In the genomic region with DNA sequence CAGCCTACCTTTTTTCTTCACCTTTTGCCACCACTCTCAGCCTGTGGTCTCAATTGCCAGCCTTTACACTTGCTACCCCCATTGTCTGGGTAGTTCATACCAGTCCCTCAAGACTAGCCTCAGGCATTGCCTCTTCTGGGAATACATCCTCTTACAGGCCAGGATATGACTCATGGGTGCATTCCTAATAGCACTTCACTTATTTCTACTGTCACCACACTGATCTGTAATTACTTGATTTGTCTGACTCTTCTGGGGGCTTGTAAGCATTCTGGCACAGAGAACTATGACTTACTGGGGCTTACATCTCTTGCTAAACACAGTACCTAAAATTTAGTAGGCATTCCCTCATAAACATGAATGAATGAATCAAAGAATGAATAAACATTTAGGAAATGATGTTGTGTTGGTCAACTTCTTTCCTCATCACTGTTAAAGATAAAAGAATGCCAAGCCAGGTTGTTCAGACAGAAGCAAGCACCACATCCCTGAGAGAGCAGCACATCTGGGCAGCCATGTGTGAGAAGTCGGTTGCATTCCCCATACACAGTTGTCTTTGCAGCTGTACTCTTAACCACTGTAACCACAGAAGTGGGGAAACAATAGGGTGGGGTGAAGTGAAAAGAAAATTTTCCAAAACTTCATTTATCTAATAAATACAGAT, we compare ENCODE assay signal across 9 cellular contexts. TPM values are rescaled to one million over a fixed set of nuclear protein-coding genes. Genes with fewer than 3 reads are reported as not detected.
DNase-seq lines count a peak whose midpoint lies in the region; ATAC-seq, FAIRE-seq and TF ChIP-seq lines count a peak whose summit lies in the region.
"Had no signal": no experiment of that assay in that cellular context is flagged by ENCODE, and none has a peak within 500 bp of the region (broad histone marks: within the 10 kb centered on the region; RNA-seq: fewer than 3 reads in every experiment).

No MANE protein-coding gene starts in this region.

- intact Hi-C loops in prostate gland (cut with DNase I), result no loop called here

- H3K4me3 Mint-ChIP-seq in stimulated activated naive B cell treated with anti-CD40 and anti-IgM and Interleukin-4, amounts not matched to agents 10 μg/mL and 1 μg/mL and 100 μg/mL, for 72 hours, result peak overlapping the region; percentile 4 to 18

- H3K27ac ChIP-seq in prostate gland, result no peak overlapping the region

- no peak overlapping the region for H3K4me3 ChIP-seq in AG10803 (ENCODE audit: low read length)
- H3K4me3 ChIP-seq in bronchial epithelial cell (ENCODE audit: low read depth, low read length), result no peak overlapping the region
- H3K4me3 ChIP-seq in prostate gland, result no peak overlapping the region

- H3K9me3 ChIP-seq in prostate gland, result no peaks in the 10 kb centered on the region

- peaks cover 16 to 27% of the 10 kb centered on the region in 2 donors for H3K4me1 Mint-ChIP-seq in stimulated activated naive B cell treated with anti-CD40 and anti-IgM and Interleukin-4, amounts not matched to agents 10 μg/mL and 1 μg/mL and 100 μg/mL, for 72 hours

- WGBS in prostate gland, result 85% methylated on average over 1 of the region's 1 CpG

- H3K36me3 ChIP-seq in bronchial epithelial cell (ENCODE audit: control insufficient read depth, insufficient read depth, low read length) (no peaks in the 10 kb centered on the region), prostate gland (no peaks in the 10 kb centered on the region)

- no peaks in the 10 kb centered on the region for H3K36me3 Mint-ChIP-seq in stimulated activated naive B cell treated with anti-CD40 and anti-IgM and Interleukin-4, amounts not matched to agents 10 μg/mL and 1 μg/mL and 100 μg/mL, for 72 hours

- no peaks in the 10 kb centered on the region for H3K27me3 Mint-ChIP-seq in stimulated activated naive B cell treated with anti-CD40 and anti-IgM and Interleukin-4, amounts not matched to agents 10 μg/mL and 1 μg/mL and 100 μg/mL, for 72 hours

- H3K27ac Mint-ChIP-seq in stimulated activated naive B cell treated with anti-CD40 and anti-IgM and Interleukin-4, amounts not matched to agents 10 μg/mL and 1 μg/mL and 100 μg/mL, for 72 hours, result no peak overlapping the region

- TF ChIP-seq CTCF in AG10803 (conservative IDR thresholded peaks at IDR 0.05; ENCODE audit: low read length) (no peak), bronchial epithelial cell (IDR thresholded peaks at IDR 0.05; ENCODE audit: insufficient read depth, low read length, severe bottlenecking) (no peak), prostate gland (IDR thresholded peaks at IDR 0.05) (no peak)

- no peaks in the 10 kb centered on the region for H3K4me1 ChIP-seq in prostate gland (replicated peaks)

- no peak for TF ChIP-seq POLR2A in prostate gland (IDR thresholded peaks at IDR 0.05)

- DNase-seq in AG10803 (ENCODE audit: low read depth), result peak; percentile 96
- DNase-seq in NAMALWA (ENCODE audit: low spot score), result peak; percentile 84
- peak; percentile 91 for DNase-seq in bronchial epithelial cell (ENCODE audit: low read depth)
- DNase-seq in stimulated activated naive B cell treated with anti-CD40 and anti-IgM and Interleukin-4, amounts not matched to agents 10 μg/mL and 1 μg/mL and 100 μg/mL, for 72 hours, result peak; percentile 11
- DNase-seq in germinal center (ENCODE audit: low spot score), result no peak
- DNase-seq in activated effector memory CD4-positive, alpha-beta T cell treated with anti-CD3 and anti-CD28 coated beads, Interleukin-2, amount 50 U/mL, for 16 hours, result no peak
- no peak for DNase-seq in prostate gland (ENCODE audit: low spot score)

- FAIRE-seq in bronchial epithelial cell (lab: Jason Lieb, UNC), result no peak
- FAIRE-seq: endometrium had no signal

- peak; percentile 89 for ATAC-seq in GM21360 (IDR thresholded peaks at IDR 0.05; ENCODE audit: unreplicated experiment)
- peak; percentile 91 to 95 for ATAC-seq in stimulated activated naive B cell treated with anti-CD40 and anti-IgM and Interleukin-4, amounts not matched to agents 10 μg/mL and 1 μg/mL and 100 μg/mL, for 72 hours (replicated peaks)

- no peaks in the 10 kb centered on the region for H3K27me3 ChIP-seq in bronchial epithelial cell (ENCODE audit: control insufficient read depth, insufficient read depth, low read length)
- no peaks in the 10 kb centered on the region for H3K27me3 ChIP-seq in prostate gland (replicated peaks; ENCODE audit: insufficient read depth)

- peaks cover 1 to 6% of the 10 kb centered on the region in 2 donors for H3K9me3 Mint-ChIP-seq in stimulated activated naive B cell treated with anti-CD40 and anti-IgM and Interleukin-4, amounts not matched to agents 10 μg/mL and 1 μg/mL and 100 μg/mL, for 72 hours

RNA-seq across cellular contexts. Expression of gene IL7R, which starts 27.6 kb away (rescaled TPM):
- total RNA-seq in bronchial epithelial cell (0.26 TPM in 1 of 2 replicates, not detected in the other), prostate gland (10 to 100 TPM in 1 of 2 donors, 1 to 10 TPM in 1; 7.8 to 13.5 TPM)

RNA-seq across cellular contexts. Expression of gene CAPSL, which starts 54.2 kb away (rescaled TPM):
- not detected in 2 replicates for total RNA-seq in bronchial epithelial cell
- total RNA-seq in prostate gland, result not detected

Comparison
In these comparisons a context has a peak if more than half of its experiments do, and no peak if none do; other contexts are left out.
1. DNase-seq: peak in AG10803 (single experiment), NAMALWA (single experiment), bronchial epithelial cell (single experiment) and stimulated activated naive B cell treated with anti-CD40 and anti-IgM and Interleukin-4, amounts not matched to agents 10 μg/mL and 1 μg/mL and 100 μg/mL, for 72 hours (single experiment); none in germinal center (single experiment), activated effector memory CD4-positive, alpha-beta T cell treated with anti-CD3 and anti-CD28 coated beads, Interleukin-2, amount 50 U/mL, for 16 hours (single experiment) and prostate gland (single experiment).